In genomic region chr9:5429873-5430564, GRCh38 we compare ENCODE assay signal across 27 cellular contexts. TPM values are rescaled to one million over a fixed set of nuclear protein-coding genes. Genes with fewer than 3 reads are reported as not detected.
"Had no signal": no experiment of that assay in that cellular context is flagged by ENCODE, and none has a peak within 500 bp of the region (broad histone marks: within the 10 kb centered on the region; RNA-seq: fewer than 3 reads in every experiment).

No MANE protein-coding gene starts in this region.

- H3K9me3 ChIP-seq: body of pancreas, mucosa of descending colon, thyroid gland, upper lobe of right lung had no signal

- FAIRE-seq: islet of Langerhans had no signal

- H3K4me1 ChIP-seq: body of pancreas, thyroid gland, upper lobe of right lung had no signal

- H3K4me3 ChIP-seq: body of pancreas, cardiac muscle cell, mucosa of descending colon, thyroid gland, upper lobe of right lung had no signal

- H3K27me3 ChIP-seq: body of pancreas, cardiac muscle cell, thyroid gland, upper lobe of right lung had no signal

- H3K27ac ChIP-seq: body of pancreas, cardiac muscle cell, thyroid gland, upper lobe of right lung had no signal

- H3K36me3 ChIP-seq: cardiac muscle cell, thyroid gland, upper lobe of right lung had no signal

- ATAC-seq: activated naive CD8-positive, alpha-beta T cell treated with anti-CD3 and anti-CD28 coated beads, Interleukin-2, amount 50 U/mL, for 24 hours; body of pancreas; esophagus mucosa; upper lobe of right lung had no signal

- DNase-seq: activated CD4-positive, alpha-beta T cell treated with anti-CD3 and anti-CD28 coated beads for 4 hours; activated CD4-positive, alpha-beta T cell treated with anti-CD3 and anti-CD28 coated beads, Interleukin-2, amount 50 U/mL, for 48 hours; activated CD4-positive, CD25-positive, alpha-beta regulatory T cell; activated CD8-positive, alpha-beta memory T cell treated with anti-CD3 and anti-CD28 coated beads, Interleukin-2, amount 50 U/mL, for 48 hours; activated effector memory CD4-positive, alpha-beta T cell treated with Interleukin-2 at 50 U/mL for 16 hours; activated naive CD4-positive, alpha-beta T cell treated with anti-CD3 and anti-CD28 coated beads, Interleukin-2, amount 10 ng/mL, durations not matched to agents 7 days and 5 days; activated naive CD8-positive, alpha-beta T cell treated with anti-CD3 and anti-CD28 coated beads, Interleukin-2, amount 50 U/mL, for 24 hours; activated T-cell treated with anti-CD3 and anti-CD28 coated beads, Interleukin-2, amount 50 U/mL, for 48 hours; body of pancreas; effector memory CD4-positive, alpha-beta T cell; foreskin melanocyte; glutamatergic neuron; left colon; mesenchymal stem cell; mucosa of descending colon; occipital lobe; stimulated activated CD4-positive, alpha-beta T cell treated with anti-CD3 and anti-CD28 coated beads, Interleukin-2, amount 100 ng/mL, for 48 hours; stimulated activated CD8-positive, alpha-beta memory T cell treated with anti-CD3 and anti-CD28 coated beads, Interleukin-4, amount 100 ng/mL, for 48 hours; stimulated activated naive CD4-positive, alpha-beta T cell; T-helper 1 cell; T1000; thyroid gland; upper lobe of right lung had no signal

RNA-seq across cellular contexts. Expression of gene CD274, which starts 20.3 kb away (rescaled TPM):
- total RNA-seq: cardiac muscle cell, neural crest cell had no signal
- polyA plus RNA-seq: cardiac muscle cell had no signal
